Comparison of ENCODE assay signal across 10 cellular contexts in genomic region chr10:32960022-32960421, GRCh38. TPM values are rescaled to one million over a fixed set of nuclear protein-coding genes. Genes with fewer than 3 reads are reported as not detected.
DNase-seq lines count a peak whose midpoint lies in the region; ATAC-seq and TF ChIP-seq lines count a peak whose summit lies in the region.
"Had no signal": no experiment of that assay in that cellular context is flagged by ENCODE, and none has a peak within 500 bp of the region (broad histone marks: within the 10 kb centered on the region; RNA-seq: fewer than 3 reads in every experiment).

No MANE protein-coding gene starts in this region.

- ATAC-seq in heart right ventricle (no peak), Right ventricle myocardium superior (ENCODE audit: poor library complexity) (no peak), esophagus mucosa (no peak)
- no peak for ATAC-seq in activated naive CD8-positive, alpha-beta T cell treated with anti-CD3 and anti-CD28 coated beads, Interleukin-2, amount 50 U/mL, for 24 hours

- no peak overlapping the region for H3K27ac Mint-ChIP-seq in activated naive CD8-positive, alpha-beta T cell treated with anti-CD3 and anti-CD28 coated beads, Interleukin-2, amount 50 U/mL, for 24 hours
- peak overlapping the region; percentile 98 for H3K27ac Mint-ChIP-seq in type B pancreatic cell

- 58 to 66% methylated on average over 4 of the region's 4 CpGs for WGBS in heart right ventricle, 2 donors

- peak overlapping the region; percentile 84 for H3K4me3 Mint-ChIP-seq in activated naive CD8-positive, alpha-beta T cell treated with anti-CD3 and anti-CD28 coated beads, Interleukin-2, amount 50 U/mL, for 24 hours
- H3K4me3 Mint-ChIP-seq in type B pancreatic cell = peak overlapping the region; percentile 96

- intact Hi-C loops in heart right ventricle (cut with DNase I) = no loop called here
- intact Hi-C loops in Right ventricle myocardium superior (cut with DNase I) = no loop called here

- H3K9me3 ChIP-seq in heart right ventricle = no peaks in the 10 kb centered on the region
- no peaks in the 10 kb centered on the region for H3K9me3 ChIP-seq in iPS-20b (ENCODE audit: insufficient read depth, low read depth, low read length)
- H3K9me3 ChIP-seq: testis had no signal

- H3K27me3 Mint-ChIP-seq in activated naive CD8-positive, alpha-beta T cell treated with anti-CD3 and anti-CD28 coated beads, Interleukin-2, amount 50 U/mL, for 24 hours = peaks cover 7% of the 10 kb centered on the region
- no peaks in the 10 kb centered on the region for H3K27me3 Mint-ChIP-seq in type B pancreatic cell

- H3K4me3 ChIP-seq in heart right ventricle (peak overlapping the region in 6 of 10 donors; percentile 70 to 99 (median 91)), iPS-20b (ENCODE audit: low read length) (peak overlapping the region; percentile 91)
- H3K4me3 ChIP-seq: testis had no signal

- H3K36me3 ChIP-seq in heart right ventricle (no peaks in the 10 kb centered on the region), iPS-20b (ENCODE audit: insufficient read depth, low read depth, low read length) (no peaks in the 10 kb centered on the region)

- no peaks in the 10 kb centered on the region for H3K36me3 Mint-ChIP-seq in activated naive CD8-positive, alpha-beta T cell treated with anti-CD3 and anti-CD28 coated beads, Interleukin-2, amount 50 U/mL, for 24 hours (ENCODE audit: low read depth)
- H3K36me3 Mint-ChIP-seq in type B pancreatic cell = no peaks in the 10 kb centered on the region

- H3K27me3 ChIP-seq in heart right ventricle (no peaks in the 10 kb centered on the region), iPS-20b (ENCODE audit: insufficient read depth, low read length) (no peaks in the 10 kb centered on the region)
- H3K27me3 ChIP-seq: testis had no signal

- DNase-seq in heart right ventricle = no peak
- DNase-seq in Right ventricle myocardium superior = no peak
- no peak for DNase-seq in activated naive CD8-positive, alpha-beta T cell treated with anti-CD3 and anti-CD28 coated beads, Interleukin-2, amount 50 U/mL, for 24 hours
- DNase-seq in type B pancreatic cell (ENCODE audit: extremely low spot score, unreplicated experiment) = no peak
- no peak for DNase-seq in stimulated activated CD4-positive, alpha-beta T cell treated with anti-CD3 and anti-CD28 coated beads, Interleukin-15, amount 100 ng/mL, for 24 hours
- no peak for DNase-seq in NCI-H510A treated with DMSO at 0.1 percent for 48 hours (lab: John Stamatoyannopoulos, UW)
- DNase-seq: retina, testis had no signal

- H3K27ac ChIP-seq in heart right ventricle (peak overlapping the region in 7 of 10 donors; percentile 96 to 100 (median 99)), iPS-20b (ENCODE audit: low read length) (no peak overlapping the region)

- no peak for TF ChIP-seq CTCF in heart right ventricle (IDR thresholded peaks at IDR 0.05)
- no peak for TF ChIP-seq CTCF in type B pancreatic cell (conservative IDR thresholded peaks at IDR 0.05)

- no peaks in the 10 kb centered on the region for H3K9me3 Mint-ChIP-seq in activated naive CD8-positive, alpha-beta T cell treated with anti-CD3 and anti-CD28 coated beads, Interleukin-2, amount 50 U/mL, for 24 hours
- H3K9me3 Mint-ChIP-seq in type B pancreatic cell = no peaks in the 10 kb centered on the region

- H3K9ac ChIP-seq in iPS-20b (ENCODE audit: low read depth, low read length) = peak overlapping the region; percentile 99; the same call in 1 of the 2 replicates

- H3K4me1 ChIP-seq in heart right ventricle (peaks cover 0 to 77% (median 62%) of the 10 kb centered on the region in 9 donors), iPS-20b (ENCODE audit: insufficient read depth, low read length) (peaks cover 41% of the 10 kb centered on the region)

- H3K4me1 Mint-ChIP-seq in activated naive CD8-positive, alpha-beta T cell treated with anti-CD3 and anti-CD28 coated beads, Interleukin-2, amount 50 U/mL, for 24 hours = peaks cover 41% of the 10 kb centered on the region
- H3K4me1 Mint-ChIP-seq in type B pancreatic cell (ENCODE audit: unreplicated experiment) = peaks cover 32% of the 10 kb centered on the region

RNA-seq across cellular contexts. Expression of gene ITGB1, which starts 2.0 kb away (rescaled TPM):
- 100 to 1,000 TPM; 503 to 713 (median 595) TPM for total RNA-seq in heart right ventricle
- polyA plus RNA-seq in heart right ventricle = 100 to 1,000 TPM; 169 to 828 TPM
- total RNA-seq in Right ventricle myocardium superior = 458 TPM
- 224 and 240 TPM in 2 replicates for total RNA-seq in type B pancreatic cell (ENCODE audit: low replicate concordance)
- 102 TPM for total RNA-seq in esophagus mucosa
